9 cellular contexts compared by ENCODE assay signal in the genomic region with DNA sequence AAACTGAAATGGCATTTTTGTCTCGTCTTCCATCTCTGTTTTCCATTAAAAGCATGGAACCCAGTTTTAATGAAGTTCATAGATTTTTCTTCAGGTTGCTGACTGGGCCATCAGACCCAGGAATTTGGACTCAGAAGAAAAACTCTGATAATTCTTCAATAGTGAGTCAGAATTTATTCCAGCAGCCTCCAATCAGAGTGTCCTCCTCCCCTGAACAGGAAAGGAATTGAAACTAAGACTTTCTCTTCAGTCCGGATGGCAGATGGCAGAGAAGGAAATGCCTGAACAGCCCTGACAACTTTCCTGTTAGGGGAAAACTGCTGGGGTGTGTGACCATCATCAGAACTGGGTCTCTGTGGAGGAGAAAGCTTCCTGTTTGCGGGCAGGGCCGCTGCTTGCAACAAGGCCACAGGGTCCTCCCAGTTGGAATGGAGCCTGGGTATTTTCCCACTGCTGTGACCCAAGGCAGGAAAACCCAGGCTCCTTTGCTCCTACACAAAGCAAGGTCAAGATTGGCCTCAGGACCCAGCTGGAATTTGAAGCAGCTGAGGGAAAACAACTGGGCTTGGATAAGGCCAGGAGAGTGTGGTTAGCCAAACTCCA. TPM values are rescaled to one million over a fixed set of nuclear protein-coding genes. Genes with fewer than 3 reads are reported as not detected.
DNase-seq lines count a peak whose midpoint lies in the region; ATAC-seq and TF ChIP-seq lines count a peak whose summit lies in the region.
"Had no signal": no experiment of that assay in that cellular context is flagged by ENCODE, and none has a peak within 500 bp of the region (broad histone marks: within the 10 kb centered on the region; RNA-seq: fewer than 3 reads in every experiment).

No MANE protein-coding gene starts in this region.

- CTCF ChIA-PET in PC-3 (lab: Charles Lee): no interaction called here
- CTCF ChIA-PET in activated CD4-positive, alpha-beta memory T cell treated with anti-CD3 and anti-CD28 coated beads, Interleukin-2, amount 10 ng/mL, durations not matched to agents 7 days and 5 days (lab: Charles Lee): no interaction called here

- H3K36me3 Mint-ChIP-seq in activated CD4-positive, alpha-beta memory T cell treated with anti-CD3 and anti-CD28 coated beads, Interleukin-2, amount 10 ng/mL, durations not matched to agents 7 days and 5 days (ENCODE audit: low read depth): no peaks in the 10 kb centered on the region

- H3K79me2 ChIP-seq in PC-3 (ENCODE audit: low read length): no peaks in the 10 kb centered on the region

- no peaks in the 10 kb centered on the region for H3K9me3 Mint-ChIP-seq in activated CD4-positive, alpha-beta memory T cell treated with anti-CD3 and anti-CD28 coated beads, Interleukin-2, amount 10 ng/mL, durations not matched to agents 7 days and 5 days
- H3K9me3 Mint-ChIP-seq: activated B cell treated with CpG ODN at 0.5 μM for 24 hours had no signal

- H3K4me2 ChIP-seq in PC-3 (ENCODE audit: low read length): peak overlapping the region; percentile 7

- H3K4me1 Mint-ChIP-seq in activated CD4-positive, alpha-beta memory T cell treated with anti-CD3 and anti-CD28 coated beads, Interleukin-2, amount 10 ng/mL, durations not matched to agents 7 days and 5 days: peaks cover 11% of the 10 kb centered on the region

- intact Hi-C loops in PC-3 (cut with micrococcal nuclease): no loop called here
- intact Hi-C loops in esophagus squamous epithelium (cut with DNase I): no loop called here

- TF ChIP-seq POLR2A in esophagus squamous epithelium (IDR thresholded peaks at IDR 0.05): no peak

- H3K4me1 ChIP-seq in PC-3 (ENCODE audit: insufficient read depth, low read length) (peaks cover 11% of the 10 kb centered on the region; the same call in 1 of the 2 replicates), esophagus squamous epithelium (peaks cover 20 to 80% (median 37%) of the 10 kb centered on the region in 3 donors)

- H3K4me3 Mint-ChIP-seq in activated CD4-positive, alpha-beta memory T cell treated with anti-CD3 and anti-CD28 coated beads, Interleukin-2, amount 10 ng/mL, durations not matched to agents 7 days and 5 days: no peak overlapping the region
- H3K4me3 Mint-ChIP-seq: activated B cell treated with CpG ODN at 0.5 μM for 24 hours had no signal

- ATAC-seq in PC-3 (peak; percentile 50), omental fat pad (ENCODE audit: low FRiP score) (peak; percentile 67), HG03457 (IDR thresholded peaks at IDR 0.05; ENCODE audit: unreplicated experiment) (no peak)

- H3K27me3 Mint-ChIP-seq in activated CD4-positive, alpha-beta memory T cell treated with anti-CD3 and anti-CD28 coated beads, Interleukin-2, amount 10 ng/mL, durations not matched to agents 7 days and 5 days: peaks cover 6% of the 10 kb centered on the region

- H3K9me3 ChIP-seq in PC-3 (ENCODE audit: low read length): no peaks in the 10 kb centered on the region
- H3K9me3 ChIP-seq in esophagus squamous epithelium: no peaks in the 10 kb centered on the region

- no peaks in the 10 kb centered on the region for H3F3A ChIP-seq in PC-3 (ENCODE audit: low read length, unreplicated experiment)

- peak overlapping the region; percentile 61 for H2AFZ ChIP-seq in PC-3 (ENCODE audit: low read length)

- H3K9me2 ChIP-seq in PC-3 (replicated peaks; ENCODE audit: low read length): no peaks in the 10 kb centered on the region

- H3K36me3 ChIP-seq in PC-3 (ENCODE audit: low read depth, low read length) (no peaks in the 10 kb centered on the region), esophagus squamous epithelium (no peaks in the 10 kb centered on the region)

- no peak overlapping the region for H3K27ac Mint-ChIP-seq in activated CD4-positive, alpha-beta memory T cell treated with anti-CD3 and anti-CD28 coated beads, Interleukin-2, amount 10 ng/mL, durations not matched to agents 7 days and 5 days
- H3K27ac Mint-ChIP-seq: activated B cell treated with CpG ODN at 0.5 μM for 24 hours had no signal

- POLR2A ChIA-PET in PC-3 (lab: Charles Lee; ENCODE audit: unreplicated experiment): no interaction called here
- POLR2A ChIA-PET in activated CD4-positive, alpha-beta memory T cell treated with anti-CD3 and anti-CD28 coated beads, Interleukin-2, amount 10 ng/mL, durations not matched to agents 7 days and 5 days (lab: Charles Lee): no interaction called here

- BruUV-seq in PC-3 (replicated peaks; lab: Mats Ljungman, UMichigan): no TSS peak

- TF ChIP-seq CTCF in PC-3 (conservative IDR thresholded peaks at IDR 0.05; ENCODE audit: low read depth, low read length) (no peak), esophagus squamous epithelium (IDR thresholded peaks at IDR 0.05) (no peak), omental fat pad (IDR thresholded peaks at IDR 0.05) (no peak)

- H3K4me3 ChIP-seq in PC-3 (ENCODE audit: low read length): no peak overlapping the region
- H3K4me3 ChIP-seq in esophagus squamous epithelium: no peak overlapping the region

- 13 to 32% methylated on average over 4 of the region's 4 CpGs for WGBS in esophagus squamous epithelium, 2 donors

- H3K9ac ChIP-seq in PC-3 (ENCODE audit: low read length): no peak overlapping the region

- H4K20me1 ChIP-seq in PC-3 (ENCODE audit: low read length): no peaks in the 10 kb centered on the region

- peak; percentile 6 to 30 for DNase-seq in AML-193 (lab: John Stamatoyannopoulos, UW)
- peak; percentile 63 for DNase-seq in PC-3
- DNase-seq in esophagus squamous epithelium (lab: John Stamatoyannopoulos, UW): no peak
- no peak for DNase-seq in omental fat pad (ENCODE audit: low spot score)
- no peak for DNase-seq in NCI-H146 (lab: John Stamatoyannopoulos, UW)
- no peak for DNase-seq in activated CD4-positive, alpha-beta memory T cell treated with anti-CD3 and anti-CD28 coated beads, Interleukin-2, amount 10 ng/mL, durations not matched to agents 7 days and 5 days
- DNase-seq in GM19240 (ENCODE audit: insufficient read length, low spot score): no peak
- DNase-seq: activated B cell treated with CpG ODN at 0.5 μM for 24 hours had no signal

- H3K27me3 ChIP-seq in PC-3 (ENCODE audit: low read length): no peaks in the 10 kb centered on the region
- no peaks in the 10 kb centered on the region for H3K27me3 ChIP-seq in esophagus squamous epithelium

- no peak overlapping the region for H3K27ac ChIP-seq in PC-3 (ENCODE audit: low read length)
- H3K27ac ChIP-seq in esophagus squamous epithelium: peak overlapping the region; percentile 53 to 87 (median 74)

RNA-seq across cellular contexts. Expression of a gene that starts 20.7 kb away (rescaled TPM):
- not detected in 2 replicates for total RNA-seq in PC-3 (2014; rRNA removed)
- 10 to 100 TPM in 2 of 4 donors, 1 to 10 TPM in 2; 1.3 to 32.2 (median 11.0) TPM for total RNA-seq in esophagus squamous epithelium
- 100 to 1,000 TPM in 1 of 4 donors, 10 to 100 TPM in 3; 52.6 to 123 (median 76.9) TPM for total RNA-seq in omental fat pad
- under 1 TPM; 0.03 to 0.05 TPM for total RNA-seq in activated CD4-positive, alpha-beta memory T cell treated with anti-CD3 and anti-CD28 coated beads, Interleukin-2, amount 10 ng/mL, durations not matched to agents 7 days and 5 days
- total RNA-seq: activated B cell treated with CpG ODN at 0.5 μM for 24 hours had no signal

Comparison
In these comparisons a context has a peak if more than half of its experiments do, and no peak if none do; other contexts are left out.
1. DNase-seq: peak in AML-193 (2 of 2) and PC-3 (single experiment); none in esophagus squamous epithelium (single experiment), omental fat pad (single experiment), NCI-H146 (single experiment), activated CD4-positive, alpha-beta memory T cell treated with anti-CD3 and anti-CD28 coated beads, Interleukin-2, amount 10 ng/mL, durations not matched to agents 7 days and 5 days (single experiment) and GM19240 (single experiment).